ENCODE assay signal across 30 cellular contexts in the genomic region with DNA sequence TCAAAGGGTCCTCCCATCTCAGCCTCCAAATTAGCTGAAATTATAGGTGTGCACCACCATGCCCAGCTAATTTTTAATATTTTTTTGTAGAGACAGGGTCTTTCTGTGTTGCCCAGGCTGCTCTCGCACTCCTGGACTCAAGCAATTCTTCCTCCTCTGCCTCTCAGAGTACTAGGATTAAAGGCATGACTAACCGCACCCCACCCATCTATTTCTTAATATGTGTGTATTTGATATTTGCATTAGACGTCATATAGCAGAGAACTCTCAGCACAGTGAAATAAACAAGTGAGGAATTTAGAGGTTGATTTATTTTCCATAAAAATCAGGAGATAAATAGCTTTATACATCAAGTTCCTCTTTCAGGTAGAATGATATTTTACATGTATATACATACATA.
"Had no signal": no experiment of that assay in that cellular context is flagged by ENCODE, and none has a peak within 500 bp of the region (broad histone marks: within the 10 kb centered on the region; RNA-seq: fewer than 3 reads in every experiment).

No MANE protein-coding gene starts in this region.

- DNase-seq: activated B cell treated with CpG ODN at 0.5 μM for 24 hours; activated CD4-positive, alpha-beta memory T cell treated with anti-CD3 and anti-CD28 coated beads for 36 hours; activated CD4-positive, alpha-beta T cell treated with anti-CD3 and anti-CD28 coated beads for 4 hours; activated CD4-positive, alpha-beta T cell treated with anti-CD3 and anti-CD28 coated beads, Interleukin-2, amount 50 U/mL, for 1 hour; activated CD4-positive, CD25-positive, alpha-beta regulatory T cell treated with anti-CD3 and anti-CD28 coated beads, Interleukin-2, amount 50 U/mL, for 72 hours; activated CD8-positive, alpha-beta memory T cell treated with anti-CD3 and anti-CD28 coated beads, Interleukin-2, amount 50 U/mL, for 4 hours; activated gamma-delta T cell treated with Interleukin-2 at 50 U/mL for 16 hours; activated naive CD4-positive, alpha-beta T cell treated with anti-CD3 and anti-CD28 coated beads for 36 hours; activated T-cell treated with anti-CD3 and anti-CD28 coated beads for 4 hours; activated T-cell treated with anti-CD3 and anti-CD28 coated beads, Interleukin-2, amount 50 U/mL, for 4 hours; adrenal gland; anterior cingulate cortex; central memory CD4-positive, alpha-beta T cell; IMR-90; NCI-H1105; NCI-H1417 treated with DMSO at 0.1 percent for 48 hours; NCI-H187 treated with DMSO at 0.1 percent for 48 hours; NCI-H2081; NCI-H226; NCI-H446 treated with DMSO at 0.1 percent for 48 hours; NCI-H524 treated with DMSO at 0.1 percent for 48 hours; NK-92 treated with Interleukin-12 subunit alpha and Interleukin-12 subunit beta, amount 100 ng/mL, for 24 hours; SHP77 treated with DMSO at 0.1 percent for 48 hours; T-cell; T-helper 17 cell; T-helper 9 cell had no signal

- ATAC-seq: activated naive CD4-positive, alpha-beta T cell treated with anti-CD3 and anti-CD28 coated beads, Interleukin-2, amount 50 U/mL, for 72 hours; activated T-cell treated with anti-CD3 and anti-CD28 coated beads, Interleukin-2, amount 50 U/mL, for 4 hours; K562; Panc1; SK-N-SH treated with all-trans-retinoic acid at 6 μM for 48 hours; T-cell; T-helper 17 cell had no signal
